In the genomic region with DNA sequence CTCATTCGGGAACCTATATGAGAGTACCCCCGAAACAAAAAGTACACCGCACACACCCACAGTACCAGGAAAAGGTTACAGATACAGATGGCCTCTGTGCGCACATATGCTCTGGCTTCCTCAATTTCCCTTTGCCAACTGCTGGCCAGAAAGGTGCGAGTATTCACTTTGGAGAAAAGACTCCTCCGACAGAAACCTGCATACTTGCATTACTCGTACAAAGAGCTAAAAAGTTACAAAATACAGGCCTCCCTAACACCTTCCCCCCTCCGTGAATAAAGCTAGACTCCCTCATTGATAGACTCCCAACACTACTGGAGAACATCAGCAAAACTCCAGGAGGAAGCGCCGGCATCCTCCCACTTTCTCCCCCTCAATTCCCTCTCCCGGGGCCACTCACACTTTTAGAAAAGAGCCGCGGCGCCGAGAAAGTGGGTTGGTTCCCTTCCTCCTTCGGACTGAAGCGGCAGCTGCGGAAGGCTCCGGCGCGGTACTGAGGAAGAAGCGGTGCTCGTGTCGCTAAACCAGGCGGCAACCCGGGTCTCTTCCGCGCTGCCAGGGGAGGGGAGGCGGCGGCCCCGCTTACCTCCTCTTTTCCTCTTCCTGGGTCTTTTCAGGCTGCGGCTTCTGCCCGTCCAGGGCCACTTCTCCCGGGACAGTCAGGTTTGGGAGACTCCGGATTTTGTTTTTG, we compare ENCODE assay signal across 9 cellular contexts. TPM values are rescaled to one million over a fixed set of nuclear protein-coding genes. Genes with fewer than 3 reads are reported as not detected.
DNase-seq lines count a peak whose midpoint lies in the region; ATAC-seq, FAIRE-seq and TF ChIP-seq lines count a peak whose summit lies in the region.
"Had no signal": no experiment of that assay in that cellular context is flagged by ENCODE, and none has a peak within 500 bp of the region (broad histone marks: within the 10 kb centered on the region; RNA-seq: fewer than 3 reads in every experiment).

No MANE protein-coding gene starts in this region.

- DNase-seq in GM12892 (ENCODE audit: insufficient read length) = no peak
- peak; percentile 54 for DNase-seq in activated T-helper 2 cell treated with anti-CD3 and anti-CD28 coated beads, Interferon-gamma antibody, Interleukin-2, Interleukin-4, amounts not matched to agents 10 μg/mL and 5 μg/mL and 100 μg/mL, durations not matched to agents 14 hours and 24 hours and 36 hours (ENCODE audit: low spot score)
- DNase-seq in globus pallidus (ENCODE audit: low spot score) = peak; percentile 7
- no peak for DNase-seq in osteocyte (ENCODE audit: extremely low spot score, unreplicated experiment)
- DNase-seq in omental fat pad (ENCODE audit: low spot score) = no peak
- DNase-seq in NCI-H1048 (lab: John Stamatoyannopoulos, UW) = no peak

- peaks cover 52% of the 10 kb centered on the region for H3K36me3 Mint-ChIP-seq in activated T-helper 2 cell treated with anti-CD3 and anti-CD28 coated beads, Interferon-gamma antibody, Interleukin-2, Interleukin-4, amounts not matched to agents 10 μg/mL and 5 μg/mL and 100 μg/mL, durations not matched to agents 14 hours and 24 hours and 36 hours (ENCODE audit: low read depth)
- H3K36me3 Mint-ChIP-seq in osteocyte (ENCODE audit: unreplicated experiment) = peaks cover 2% of the 10 kb centered on the region

- peak overlapping the region; percentile 75 for H3K27ac Mint-ChIP-seq in activated T-helper 2 cell treated with anti-CD3 and anti-CD28 coated beads, Interferon-gamma antibody, Interleukin-2, Interleukin-4, amounts not matched to agents 10 μg/mL and 5 μg/mL and 100 μg/mL, durations not matched to agents 14 hours and 24 hours and 36 hours
- H3K27ac Mint-ChIP-seq in osteocyte (ENCODE audit: unreplicated experiment) = peak overlapping the region; percentile 75

- peak overlapping the region; percentile 80 for H3K9ac ChIP-seq in OCI-LY1 (ENCODE audit: low read length)

- H3K9me2 ChIP-seq in OCI-LY1 (ENCODE audit: low read depth, low read length) = no peaks in the 10 kb centered on the region

- intact Hi-C loops in activated T-helper 2 cell treated with anti-CD3 and anti-CD28 coated beads, Interferon-gamma antibody, Interleukin-2, Interleukin-4, amounts not matched to agents 10 μg/mL and 5 μg/mL and 100 μg/mL, durations not matched to agents 14 hours and 24 hours and 36 hours (cut with micrococcal nuclease) = loop anchor here (5.0 kb wide), 1 partner anchor 32 kb away; no protein-coding TSS in a partner anchor

- TF ChIP-seq POLR2A in GM12892 (IDR thresholded peaks at IDR 0.05; ENCODE audit: low read depth, low read length) = no peak

- no peak for ATAC-seq in omental fat pad (ENCODE audit: low FRiP score)
- no peak for ATAC-seq in GM21360 (IDR thresholded peaks at IDR 0.05; ENCODE audit: unreplicated experiment)

- TF ChIP-seq CTCF in OCI-LY1 (IDR thresholded peaks at IDR 0.05; ENCODE audit: low read length) (no peak), osteocyte (IDR thresholded peaks at IDR 0.05) (no peak), omental fat pad (IDR thresholded peaks at IDR 0.05) (no peak)

- peaks cover 41% of the 10 kb centered on the region for H3K36me3 ChIP-seq in OCI-LY1 (ENCODE audit: insufficient read depth, low read length)

- no peaks in the 10 kb centered on the region for H3F3A ChIP-seq in OCI-LY1 (ENCODE audit: insufficient read depth, low read length)

- H3K27me3 Mint-ChIP-seq in activated T-helper 2 cell treated with anti-CD3 and anti-CD28 coated beads, Interferon-gamma antibody, Interleukin-2, Interleukin-4, amounts not matched to agents 10 μg/mL and 5 μg/mL and 100 μg/mL, durations not matched to agents 14 hours and 24 hours and 36 hours (ENCODE audit: low read depth) = no peaks in the 10 kb centered on the region
- H3K27me3 Mint-ChIP-seq in osteocyte (ENCODE audit: unreplicated experiment) = no peaks in the 10 kb centered on the region

- peaks cover 56% of the 10 kb centered on the region for H3K4me1 Mint-ChIP-seq in activated T-helper 2 cell treated with anti-CD3 and anti-CD28 coated beads, Interferon-gamma antibody, Interleukin-2, Interleukin-4, amounts not matched to agents 10 μg/mL and 5 μg/mL and 100 μg/mL, durations not matched to agents 14 hours and 24 hours and 36 hours (ENCODE audit: low read depth)
- peaks cover 38% of the 10 kb centered on the region for H3K4me1 Mint-ChIP-seq in osteocyte (ENCODE audit: unreplicated experiment)

- peak overlapping the region; percentile 67 for H3K4me2 ChIP-seq in OCI-LY1 (ENCODE audit: low read length)

- peak overlapping the region; percentile 84 for H3K4me3 ChIP-seq in OCI-LY1 (ENCODE audit: low read depth, low read length, poor library complexity, severe bottlenecking)

- H3K9me3 Mint-ChIP-seq in activated T-helper 2 cell treated with anti-CD3 and anti-CD28 coated beads, Interferon-gamma antibody, Interleukin-2, Interleukin-4, amounts not matched to agents 10 μg/mL and 5 μg/mL and 100 μg/mL, durations not matched to agents 14 hours and 24 hours and 36 hours = no peaks in the 10 kb centered on the region
- H3K9me3 Mint-ChIP-seq in osteocyte (ENCODE audit: unreplicated experiment) = no peaks in the 10 kb centered on the region

- H2AFZ ChIP-seq in OCI-LY1 (ENCODE audit: low read length) = no peak overlapping the region

- H4K20me1 ChIP-seq in OCI-LY1 (ENCODE audit: insufficient read depth, low read length) = no peaks in the 10 kb centered on the region

- FAIRE-seq in GM12892 (lab: Jason Lieb, UNC) = peak; percentile 50
- FAIRE-seq: endometrium had no signal

- H3K79me2 ChIP-seq in OCI-LY1 (ENCODE audit: insufficient read depth, low read length) = peaks cover 91% of the 10 kb centered on the region

- H3K27ac ChIP-seq in OCI-LY1 (ENCODE audit: low read depth, low read length, poor library complexity, severe bottlenecking) = peak overlapping the region; percentile 58

- H3K27me3 ChIP-seq in OCI-LY1 (ENCODE audit: insufficient read depth, low read length) = no peaks in the 10 kb centered on the region

- H3K4me1 ChIP-seq in OCI-LY1 (ENCODE audit: insufficient read depth, low read length, severe bottlenecking) = peaks cover 56% of the 10 kb centered on the region

- peak overlapping the region; percentile 97 for H3K4me3 Mint-ChIP-seq in activated T-helper 2 cell treated with anti-CD3 and anti-CD28 coated beads, Interferon-gamma antibody, Interleukin-2, Interleukin-4, amounts not matched to agents 10 μg/mL and 5 μg/mL and 100 μg/mL, durations not matched to agents 14 hours and 24 hours and 36 hours (ENCODE audit: low read depth)
- H3K4me3 Mint-ChIP-seq in osteocyte (ENCODE audit: unreplicated experiment) = peak overlapping the region; percentile 84

- H3K9me3 ChIP-seq in OCI-LY1 (ENCODE audit: low read length) = peaks cover 9% of the 10 kb centered on the region

RNA-seq across cellular contexts. Expression of gene FBXW7, which starts 1.2 kb away (rescaled TPM):
- polyA plus RNA-seq in GM12892 (2012; ENCODE audit: missing spikeins) = 61.2 TPM
- 37.8 and 47.3 TPM in 2 replicates for total RNA-seq in activated T-helper 2 cell treated with anti-CD3 and anti-CD28 coated beads, Interferon-gamma antibody, Interleukin-2, Interleukin-4, amounts not matched to agents 10 μg/mL and 5 μg/mL and 100 μg/mL, durations not matched to agents 14 hours and 24 hours and 36 hours
- total RNA-seq in osteocyte (21.0 and 21.5 TPM in 2 replicates), omental fat pad (10 to 100 TPM; 44.3 to 62.0 (median 49.9) TPM)

Comparison
In these comparisons a context has a peak if more than half of its experiments do, and no peak if none do; other contexts are left out.
1. DNase-seq: peak in activated T-helper 2 cell treated with anti-CD3 and anti-CD28 coated beads, Interferon-gamma antibody, Interleukin-2, Interleukin-4, amounts not matched to agents 10 μg/mL and 5 μg/mL and 100 μg/mL, durations not matched to agents 14 hours and 24 hours and 36 hours (single experiment) and globus pallidus (single experiment); none in GM12892 (single experiment), osteocyte (single experiment), omental fat pad (single experiment) and NCI-H1048 (single experiment).